ENCODE assay signal across 1 cellular context in the genomic region with DNA sequence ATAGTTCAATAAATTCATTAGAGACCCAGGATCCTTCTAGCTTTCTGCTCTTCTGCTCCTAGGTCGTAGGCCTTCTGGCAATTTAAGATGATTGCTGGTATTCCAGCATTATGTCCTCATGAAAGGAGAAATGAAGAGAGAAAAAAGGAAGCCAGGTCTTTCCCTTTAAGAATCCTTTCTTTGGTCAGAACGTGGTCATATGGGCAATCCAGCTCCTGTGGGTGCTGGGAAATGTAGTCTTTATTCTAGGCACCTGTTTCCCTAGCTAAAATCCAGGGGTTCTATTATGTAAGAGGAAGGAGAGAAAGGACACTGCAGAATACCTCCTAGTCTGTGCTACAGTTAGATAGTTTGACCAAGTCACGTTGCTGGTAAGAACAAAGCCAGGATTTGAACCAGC.
TF ChIP-seq lines count a peak whose summit lies in the region.

No MANE protein-coding gene starts in this region.

TF ChIP-seq in K562, 482 proteins besides CTCF, POLR2A, EP300 and RAD21:
- TF ChIP-seq THAP7 (CRISPR knock-in tag; IDR thresholded peaks at IDR 0.05) (no peak), XRCC4 (IDR thresholded peaks at IDR 0.05; ENCODE audit: extremely low read depth, insufficient read depth, insufficient read length) (no peak), SRSF9 (IDR thresholded peaks at IDR 0.05; ENCODE audit: borderline replicate concordance, low read depth, low read length) (no peak), ZBTB11 (CRISPR knock-in tag; IDR thresholded peaks at IDR 0.05) (no peak), ATF1 (CRISPR knock-in tag; IDR thresholded peaks at IDR 0.05) (no peak), ATF1 (tag; IDR thresholded peaks at IDR 0.05) (no peak), ZNF695 (CRISPR knock-in tag; IDR thresholded peaks at IDR 0.05) (no peak), RBM14 (IDR thresholded peaks at IDR 0.05; ENCODE audit: borderline replicate concordance, insufficient read depth, low read depth, low read length) (no peak), HCFC1 (IDR thresholded peaks at IDR 0.05; ENCODE audit: low read depth, low read length) (peak; percentile 56; the same call in 1 of the 2 replicates), PBX2 (CRISPR knock-in tag; IDR thresholded peaks at IDR 0.05; ENCODE audit: low read depth) (no peak), PBX2 (tag; conservative IDR thresholded peaks at IDR 0.05; ENCODE audit: low read depth) (no peak), ZBTB8A (IDR thresholded peaks at IDR 0.05; ENCODE audit: partially characterized antibody) (no peak), USF2 (CRISPR knock-in tag; IDR thresholded peaks at IDR 0.05) (peak; percentile 38; the same call in 1 of the 2 replicates)
- TF ChIP-seq, protein P1, sequence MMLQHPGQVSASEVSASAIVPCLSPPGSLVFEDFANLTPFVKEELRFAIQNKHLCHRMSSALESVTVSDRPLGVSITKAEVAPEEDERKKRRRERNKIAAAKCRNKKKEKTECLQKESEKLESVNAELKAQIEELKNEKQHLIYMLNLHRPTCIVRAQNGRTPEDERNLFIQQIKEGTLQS (IDR thresholded peaks at IDR 0.05), result no peak
- TF ChIP-seq, protein P1 (CRISPR knock-in tag; conservative IDR thresholded peaks at IDR 0.05), result no peak
